In genomic region chr6:12485837-12486236, GRCh38 we compare ENCODE assay signal across 26 cellular contexts.
"Had no signal": no experiment of that assay in that cellular context is flagged by ENCODE, and none has a peak within 500 bp of the region (broad histone marks: within the 10 kb centered on the region; RNA-seq: fewer than 3 reads in every experiment).

No MANE protein-coding gene starts in this region.

- H3K9me3 ChIP-seq: adrenal gland, body of pancreas, esophagus squamous epithelium had no signal

- H3K4me3 ChIP-seq: adrenal gland, body of pancreas, esophagus squamous epithelium had no signal

- ATAC-seq: activated CD4-positive, alpha-beta T cell treated with anti-CD3 and anti-CD28 coated beads for 36 hours; activated CD8-positive, alpha-beta T cell treated with anti-CD3 and anti-CD28 coated beads for 36 hours; activated naive CD8-positive, alpha-beta T cell treated with anti-CD3 and anti-CD28 coated beads, Interleukin-2, amount 50 U/mL, for 24 hours; body of pancreas had no signal

- H3K36me3 Mint-ChIP-seq: activated naive CD4-positive, alpha-beta T cell treated with anti-CD3 and anti-CD28 coated beads, Interleukin-2, amount 50 U/mL, for 24 hours; activated naive CD8-positive, alpha-beta T cell treated with anti-CD3 and anti-CD28 coated beads for 36 hours had no signal

- H3K4me3 Mint-ChIP-seq: activated CD4-positive, alpha-beta T cell treated with anti-CD3 and anti-CD28 coated beads for 36 hours; activated CD4-positive, alpha-beta T cell treated with anti-CD3 and anti-CD28 coated beads, Interleukin-2, amount 10 ng/mL, durations not matched to agents 24 days and 14 days; activated CD8-positive, alpha-beta T cell treated with anti-CD3 and anti-CD28 coated beads for 36 hours; activated naive CD4-positive, alpha-beta T cell treated with anti-CD3 and anti-CD28 coated beads for 36 hours; activated naive CD4-positive, alpha-beta T cell treated with anti-CD3 and anti-CD28 coated beads, Interleukin-2, amount 50 U/mL, for 24 hours; activated naive CD8-positive, alpha-beta T cell treated with anti-CD3 and anti-CD28 coated beads for 36 hours; activated naive CD8-positive, alpha-beta T cell treated with anti-CD3 and anti-CD28 coated beads, Interleukin-2, amount 50 U/mL, for 24 hours; activated T-helper 1 cell treated with anti-CD3 and anti-CD28 coated beads, Interleukin-12 subunit alpha, Interleukin-12 subunit beta, Interleukin-2, Interleukin-4 antibody, amounts not matched to agents 30 ng/mL and 10 ng/mL and 1 ng/mL, durations not matched to agents 14 hours and 24 hours and 36 hours had no signal

- H3K27me3 ChIP-seq: adrenal gland, body of pancreas, esophagus squamous epithelium had no signal

- H3K27ac Mint-ChIP-seq: activated CD4-positive, alpha-beta T cell treated with anti-CD3 and anti-CD28 coated beads for 36 hours; activated CD4-positive, alpha-beta T cell treated with anti-CD3 and anti-CD28 coated beads, Interleukin-2, amount 10 ng/mL, durations not matched to agents 24 days and 14 days; activated CD8-positive, alpha-beta T cell treated with anti-CD3 and anti-CD28 coated beads for 36 hours; activated naive CD4-positive, alpha-beta T cell treated with anti-CD3 and anti-CD28 coated beads for 36 hours; activated naive CD4-positive, alpha-beta T cell treated with anti-CD3 and anti-CD28 coated beads, Interleukin-2, amount 50 U/mL, for 24 hours; activated naive CD8-positive, alpha-beta T cell treated with anti-CD3 and anti-CD28 coated beads for 36 hours; activated naive CD8-positive, alpha-beta T cell treated with anti-CD3 and anti-CD28 coated beads, Interleukin-2, amount 50 U/mL, for 24 hours; activated T-helper 1 cell treated with anti-CD3 and anti-CD28 coated beads, Interleukin-12 subunit alpha, Interleukin-12 subunit beta, Interleukin-2, Interleukin-4 antibody, amounts not matched to agents 30 ng/mL and 10 ng/mL and 1 ng/mL, durations not matched to agents 14 hours and 24 hours and 36 hours; activated T-helper 2 cell treated with anti-CD3 and anti-CD28 coated beads, Interferon-gamma antibody, Interleukin-2, Interleukin-4, amounts not matched to agents 10 μg/mL and 5 μg/mL and 100 μg/mL, durations not matched to agents 14 hours and 24 hours and 36 hours had no signal

- H3K27ac ChIP-seq: adrenal gland, body of pancreas, epithelial cell of prostate had no signal

- H3K36me3 ChIP-seq: adrenal gland, esophagus squamous epithelium had no signal

- H3K27me3 Mint-ChIP-seq: activated CD4-positive, alpha-beta T cell treated with anti-CD3 and anti-CD28 coated beads, Interleukin-2, amount 10 ng/mL, durations not matched to agents 24 days and 14 days; activated CD8-positive, alpha-beta T cell treated with anti-CD3 and anti-CD28 coated beads for 36 hours; activated naive CD8-positive, alpha-beta T cell treated with anti-CD3 and anti-CD28 coated beads, Interleukin-2, amount 50 U/mL, for 24 hours had no signal

- H3K9me3 Mint-ChIP-seq: activated CD4-positive, alpha-beta T cell treated with anti-CD3 and anti-CD28 coated beads, Interleukin-2, amount 10 ng/mL, durations not matched to agents 24 days and 14 days; activated CD8-positive, alpha-beta T cell treated with anti-CD3 and anti-CD28 coated beads for 36 hours; activated naive CD4-positive, alpha-beta T cell treated with anti-CD3 and anti-CD28 coated beads for 36 hours; activated naive CD4-positive, alpha-beta T cell treated with anti-CD3 and anti-CD28 coated beads, Interleukin-2, amount 50 U/mL, for 24 hours; activated naive CD8-positive, alpha-beta T cell treated with anti-CD3 and anti-CD28 coated beads for 36 hours; activated naive CD8-positive, alpha-beta T cell treated with anti-CD3 and anti-CD28 coated beads, Interleukin-2, amount 50 U/mL, for 24 hours; activated T-helper 1 cell treated with anti-CD3 and anti-CD28 coated beads, Interleukin-12 subunit alpha, Interleukin-12 subunit beta, Interleukin-2, Interleukin-4 antibody, amounts not matched to agents 30 ng/mL and 10 ng/mL and 1 ng/mL, durations not matched to agents 14 hours and 24 hours and 36 hours; activated T-helper 2 cell treated with anti-CD3 and anti-CD28 coated beads, Interferon-gamma antibody, Interleukin-2, Interleukin-4, amounts not matched to agents 10 μg/mL and 5 μg/mL and 100 μg/mL, durations not matched to agents 14 hours and 24 hours and 36 hours had no signal

- DNase-seq: activated CD4-positive, alpha-beta T cell treated with anti-CD3 and anti-CD28 coated beads for 36 hours; activated CD4-positive, alpha-beta T cell treated with anti-CD3 and anti-CD28 coated beads, Interleukin-2, amount 10 ng/mL, durations not matched to agents 24 days and 14 days; activated CD4-positive, alpha-beta T cell treated with anti-CD3 and anti-CD28 coated beads, Interleukin-2, amount 50 U/mL, for 4 hours; activated CD4-positive, CD25-positive, alpha-beta regulatory T cell; activated CD4-positive, CD25-positive, alpha-beta regulatory T cell treated with anti-CD3 and anti-CD28 coated beads, Interleukin-2, amount 50 U/mL, for 72 hours; activated CD8-positive, alpha-beta memory T cell treated with anti-CD3 and anti-CD28 coated beads for 24 hours; activated CD8-positive, alpha-beta T cell treated with anti-CD3 and anti-CD28 coated beads for 36 hours; activated effector memory CD4-positive, alpha-beta T cell treated with anti-CD3 and anti-CD28 coated beads, Interleukin-2, amount 50 U/mL, for 16 hours; activated naive CD4-positive, alpha-beta T cell treated with anti-CD3 and anti-CD28 coated beads for 36 hours; activated naive CD8-positive, alpha-beta T cell treated with anti-CD3 and anti-CD28 coated beads for 36 hours; activated naive CD8-positive, alpha-beta T cell treated with anti-CD3 and anti-CD28 coated beads, Interleukin-2, amount 50 U/mL, for 24 hours; activated T-cell treated with anti-CD3 and anti-CD28 coated beads, Interleukin-2, amount 50 U/mL, for 1 hour; activated T-cell treated with anti-CD3 and anti-CD28 coated beads, Interleukin-2, amount 50 U/mL, for 48 hours; adrenal gland; amygdala; aorta; body of pancreas; caudate nucleus; effector CD8-positive, alpha-beta T cell; esophagus squamous epithelium; head of caudate nucleus; T-helper 2 cell had no signal
